ENCODE assay signal across 22 cellular contexts in the genomic region with DNA sequence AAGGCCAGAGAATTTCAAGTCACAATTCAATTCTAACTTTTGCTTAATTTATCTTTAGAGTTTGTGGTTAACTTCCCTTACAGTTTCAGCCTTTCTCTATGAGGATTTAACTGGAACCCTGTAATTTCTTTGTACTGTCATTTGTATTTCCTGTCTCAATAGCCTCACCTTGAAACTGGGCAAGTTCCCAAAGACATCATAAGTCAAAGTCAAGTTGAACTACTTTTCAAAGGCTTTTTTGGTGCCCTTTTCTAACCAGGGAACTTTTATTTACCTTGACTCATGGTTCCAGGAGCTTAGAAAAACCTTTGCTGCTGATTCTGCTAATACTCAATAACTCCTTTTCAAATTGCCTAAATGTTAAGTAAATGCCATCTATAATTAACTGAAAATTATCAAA.
A peak's percentile ranks its signal among the peaks of the same experiment; 100 is the strongest.
DNase-seq lines count a peak whose midpoint lies in the region; ATAC-seq, FAIRE-seq and TF ChIP-seq lines count a peak whose summit lies in the region.
"Had no signal": no experiment of that assay in that cellular context is flagged by ENCODE, and none has a peak within 500 bp of the region (broad histone marks: within the 10 kb centered on the region; RNA-seq: fewer than 3 reads in every experiment).

No MANE protein-coding gene starts in this region.

- no peak for TF ChIP-seq POLR2A in GM12878 (IDR thresholded peaks at IDR 0.05; ENCODE audit: low read depth, low read length)

- H3K9me3 Mint-ChIP-seq in mesothelial cell of epicardium, result no peaks in the 10 kb centered on the region
- no peaks in the 10 kb centered on the region for H3K9me3 Mint-ChIP-seq in stimulated activated effector memory CD8-positive, alpha-beta T cell treated with anti-CD3 and anti-CD28 coated beads, Interleukin-12 subunit alpha, Interleukin-12 subunit beta, amount 100 ng/mL, for 72 hours
- H3K9me3 Mint-ChIP-seq: activated naive CD4-positive, alpha-beta T cell treated with anti-CD3 and anti-CD28 coated beads for 36 hours; brain; naive thymus-derived CD4-positive, alpha-beta T cell had no signal

- in situ Hi-C loops in GM12878 (cut with MboI), result no loop called here

- H3K4me1 Mint-ChIP-seq in mesothelial cell of epicardium, result peaks cover 68% of the 10 kb centered on the region
- peaks cover 7% of the 10 kb centered on the region for H3K4me1 Mint-ChIP-seq in stimulated activated effector memory CD8-positive, alpha-beta T cell treated with anti-CD3 and anti-CD28 coated beads, Interleukin-12 subunit alpha, Interleukin-12 subunit beta, amount 100 ng/mL, for 72 hours
- H3K4me1 Mint-ChIP-seq: B cell had no signal

- FAIRE-seq in GM12878 (lab: Jason Lieb, UNC), result no peak

- H3K27ac Mint-ChIP-seq in mesothelial cell of epicardium, result peak overlapping the region; percentile 60
- no peak overlapping the region for H3K27ac Mint-ChIP-seq in stimulated activated effector memory CD8-positive, alpha-beta T cell treated with anti-CD3 and anti-CD28 coated beads, Interleukin-12 subunit alpha, Interleukin-12 subunit beta, amount 100 ng/mL, for 72 hours
- H3K27ac Mint-ChIP-seq: activated naive CD4-positive, alpha-beta T cell treated with anti-CD3 and anti-CD28 coated beads for 36 hours; B cell; naive thymus-derived CD4-positive, alpha-beta T cell; T-helper 17 cell had no signal

- intact Hi-C loops in GM12878 (cut with micrococcal nuclease; ENCODE audit: unreplicated experiment), result no loop called here

- H3K27me3 Mint-ChIP-seq in mesothelial cell of epicardium (ENCODE audit: low read depth), result no peaks in the 10 kb centered on the region
- H3K27me3 Mint-ChIP-seq: brain, progenitor cell of endocrine pancreas, T-helper 17 cell had no signal

- TF ChIP-seq EP300 in GM12878 (IDR thresholded peaks at IDR 0.05; ENCODE audit: borderline replicate concordance in 1 of 2, control insufficient read depth in 1 of 2, low read depth in 2 of 2, low read length in 2 of 2), result no peak

- H2AFZ ChIP-seq in Karpas-422 (ENCODE audit: low read length) (0 out of 2 replicates have a peak overlapping the region, but pooled peaks have one; percentile 39), GM12878 (ENCODE audit: control insufficient read depth, low read depth, low read length) (no peak overlapping the region)

- POLR2A ChIA-PET in GM12878 (lab: Charles Lee), result interaction anchor here (1.0 kb wide), 1 partner anchor 9 kb away, joined by 3 read pairs; no protein-coding TSS in a partner anchor

- H3K79me2 ChIP-seq in Karpas-422 (ENCODE audit: low read length), result no peaks in the 10 kb centered on the region
- H3K79me2 ChIP-seq in GM12878 (ENCODE audit: control insufficient read depth, insufficient read depth, low read length), result no peaks in the 10 kb centered on the region

- H3K27ac ChIP-seq in Karpas-422 (ENCODE audit: low read length), result no peak overlapping the region
- H3K27ac ChIP-seq in GM12878 (ENCODE audit: control insufficient read depth, insufficient read depth), result no peak overlapping the region
- H3K27ac ChIP-seq: dorsolateral prefrontal cortex had no signal

- RAD21 ChIA-PET in GM12878 (lab: Charles Lee; ENCODE audit: unreplicated experiment), result interaction anchor here (0.9 kb wide), 1 partner anchor 319 kb away, joined by 3 read pairs; a partner anchor contains a TSS

- H3K4me3 ChIP-seq in Karpas-422 (ENCODE audit: low read length) (no peak overlapping the region), GM12878 (no peak overlapping the region)
- H3K4me3 ChIP-seq: dorsolateral prefrontal cortex had no signal

- H3K36me3 Mint-ChIP-seq in mesothelial cell of epicardium, result no peaks in the 10 kb centered on the region
- H3K36me3 Mint-ChIP-seq in stimulated activated effector memory CD8-positive, alpha-beta T cell treated with anti-CD3 and anti-CD28 coated beads, Interleukin-12 subunit alpha, Interleukin-12 subunit beta, amount 100 ng/mL, for 72 hours, result no peaks in the 10 kb centered on the region
- H3K36me3 Mint-ChIP-seq: brain; naive thymus-derived CD4-positive, alpha-beta T cell had no signal

- H3K9ac ChIP-seq in Karpas-422 (ENCODE audit: low read length), result no peak overlapping the region
- no peak overlapping the region for H3K9ac ChIP-seq in GM12878 (ENCODE audit: control insufficient read depth, insufficient read depth, low read length)

- no peaks in the 10 kb centered on the region for H4K20me1 ChIP-seq in Karpas-422 (ENCODE audit: insufficient read depth, low read depth, low read length)
- no peaks in the 10 kb centered on the region for H4K20me1 ChIP-seq in GM12878 (ENCODE audit: control insufficient read depth, insufficient read depth)

- TF ChIP-seq RAD21 in GM12878 (IDR thresholded peaks at IDR 0.05; ENCODE audit: insufficient read depth, low read depth, low read length), result no peak

- no peak overlapping the region for H3K4me2 ChIP-seq in Karpas-422 (ENCODE audit: low read depth, low read length, poor library complexity, severe bottlenecking)
- no peak overlapping the region for H3K4me2 ChIP-seq in GM12878 (ENCODE audit: control insufficient read depth, insufficient read depth)

- CTCF ChIA-PET in GM12878 (lab: Yijun Ruan, JAX), result interaction anchor here (1.1 to 1.7 kb wide), 2 partner anchors 9 to 29 kb away, joined by 3 to 5 read pairs; no protein-coding TSS in a partner anchor

- peaks cover 19% of the 10 kb centered on the region for H3K4me1 ChIP-seq in Karpas-422 (ENCODE audit: low read length)
- H3K4me1 ChIP-seq in GM12878 (ENCODE audit: control insufficient read depth, insufficient read depth, low read length), result no peaks in the 10 kb centered on the region

- SMC1A ChIA-PET in GM12878 (lab: Charles Lee; ENCODE audit: uncharacterized antibody, unreplicated experiment), result interaction anchor here (1.4 to 1.7 kb wide), 2 partner anchors 75 to 87 kb away, joined by 4 to 6 read pairs; no protein-coding TSS in a partner anchor

- ATAC-seq in GM12878, result peak; percentile 42
- no peak for ATAC-seq in HG03460 (IDR thresholded peaks at IDR 0.05; ENCODE audit: unreplicated experiment)
- no peak for ATAC-seq in stimulated activated effector memory CD8-positive, alpha-beta T cell treated with anti-CD3 and anti-CD28 coated beads, Interleukin-12 subunit alpha, Interleukin-12 subunit beta, amount 100 ng/mL, for 72 hours
- ATAC-seq: left ventricle myocardium superior; naive thymus-derived CD4-positive, alpha-beta T cell; Right ventricle myocardium inferior; T-helper 17 cell had no signal

- H3K4me3 Mint-ChIP-seq in mesothelial cell of epicardium, result no peak overlapping the region
- no peak overlapping the region for H3K4me3 Mint-ChIP-seq in stimulated activated effector memory CD8-positive, alpha-beta T cell treated with anti-CD3 and anti-CD28 coated beads, Interleukin-12 subunit alpha, Interleukin-12 subunit beta, amount 100 ng/mL, for 72 hours
- H3K4me3 Mint-ChIP-seq: activated naive CD4-positive, alpha-beta T cell treated with anti-CD3 and anti-CD28 coated beads for 36 hours; B cell; brain; naive thymus-derived CD4-positive, alpha-beta T cell; T-helper 17 cell had no signal

- H3K27me3 ChIP-seq in Karpas-422 (ENCODE audit: low read length) (no peaks in the 10 kb centered on the region), GM12878 (replicated peaks in 1 of 2; ENCODE audit: control insufficient read depth in 2 of 2, insufficient read depth in 2 of 2, low read length in 1 of 2) (no peaks in the 10 kb centered on the region)
- H3K27me3 ChIP-seq: dorsolateral prefrontal cortex had no signal

- TF ChIP-seq CTCF in GM12878 (IDR thresholded peaks at IDR 0.05 in 2 of 3, conservative IDR thresholded peaks at IDR 0.05 in 1 of 3; ENCODE audit: control insufficient read depth in 2 of 3, extremely low read depth in 1 of 3, insufficient read depth in 1 of 3, low read depth in 3 of 3, low read length in 3 of 3), result no peak
- no peak for TF ChIP-seq CTCF in mesothelial cell of epicardium (IDR thresholded peaks at IDR 0.05; ENCODE audit: unreplicated experiment)

- H3K9me2 ChIP-seq in Karpas-422 (replicated peaks; ENCODE audit: insufficient read depth, low read length), result no peaks in the 10 kb centered on the region

- H3K36me3 ChIP-seq in Karpas-422 (ENCODE audit: insufficient read depth, low read length) (no peaks in the 10 kb centered on the region), GM12878 (ENCODE audit: control insufficient read depth in 2 of 2, insufficient read depth in 2 of 2, low read length in 1 of 2) (no peaks in the 10 kb centered on the region)

- no TSS peak for BruUV-seq in GM12878 (replicated peaks; lab: Mats Ljungman, UMichigan)

- no peaks in the 10 kb centered on the region for H3K9me3 ChIP-seq in Karpas-422 (ENCODE audit: low read length)
- no peaks in the 10 kb centered on the region for H3K9me3 ChIP-seq in GM12878 (replicated peaks; ENCODE audit: control insufficient read depth, insufficient read depth, low read length)

- DNase-seq in DMS53 treated with DMSO at 0.1 percent for 48 hours (lab: John Stamatoyannopoulos, UW; ENCODE audit: unreplicated experiment) (peak; percentile 52), Karpas-422 (no peak), GM12878 (ENCODE audit: low read depth, low spot score) (no peak), mesothelial cell of epicardium (ENCODE audit: low spot score in 2 of 2, unreplicated experiment in 2 of 2) (no peak), occipital lobe (lab: John Stamatoyannopoulos, UW) (no peak), amygdala (lab: John Stamatoyannopoulos, UW) (no peak)
- DNase-seq in stimulated activated effector memory CD8-positive, alpha-beta T cell treated with anti-CD3 and anti-CD28 coated beads, Interleukin-12 subunit alpha, Interleukin-12 subunit beta, amount 100 ng/mL, for 72 hours (ENCODE audit: low spot score in 2 of 2), result no peak
- DNase-seq: activated naive CD4-positive, alpha-beta T cell treated with anti-CD3 and anti-CD28 coated beads for 36 hours; DMS 273 treated with DMSO at 0.1 percent for 48 hours; dorsolateral prefrontal cortex; hippocampal formation; left ventricle myocardium superior; naive thymus-derived CD4-positive, alpha-beta T cell; NCI-H1930; NCI-H524 treated with DMSO at 0.1 percent for 48 hours; stimulated activated CD4-positive, alpha-beta T cell treated with anti-CD3 and anti-CD28 coated beads, Interleukin-15, amount 100 ng/mL, for 24 hours; T-helper 17 cell had no signal

TF ChIP-seq in GM12878, 131 proteins besides CTCF, POLR2A, EP300 and RAD21 (continues in another document):
- TF ChIP-seq CBFB (IDR thresholded peaks at IDR 0.05; ENCODE audit: low read depth), result no peak
- no peak for TF ChIP-seq KDM1A (IDR thresholded peaks at IDR 0.05; ENCODE audit: borderline replicate concordance)
